18 cellular contexts compared by ENCODE assay signal in the genomic region with DNA sequence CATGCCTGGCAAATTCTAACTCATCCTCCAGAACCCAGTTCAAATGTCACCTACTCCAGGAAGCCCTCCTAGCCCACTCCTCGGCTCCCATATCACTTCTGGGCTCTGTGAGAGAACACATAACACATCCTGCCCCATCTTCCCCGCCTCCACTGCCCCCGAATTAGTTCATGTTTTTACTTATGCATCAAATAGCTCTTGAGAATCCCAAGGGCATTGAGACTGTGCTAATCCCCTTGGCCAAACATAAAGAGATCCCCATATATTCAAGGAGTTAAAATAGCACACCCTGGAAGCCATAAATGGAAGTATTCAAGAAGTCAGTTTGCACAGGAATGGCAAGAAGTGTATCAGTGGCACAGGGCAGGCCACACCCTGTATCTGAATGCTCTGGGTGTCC. TPM values are rescaled to one million over a fixed set of nuclear protein-coding genes. Genes with fewer than 3 reads are reported as not detected.
DNase-seq lines count a peak whose midpoint lies in the region; ATAC-seq and TF ChIP-seq lines count a peak whose summit lies in the region.
"Had no signal": no experiment of that assay in that cellular context is flagged by ENCODE, and none has a peak within 500 bp of the region (broad histone marks: within the 10 kb centered on the region; RNA-seq: fewer than 3 reads in every experiment).

No MANE protein-coding gene starts in this region.

- peaks cover 14% of the 10 kb centered on the region for H3K36me3 ChIP-seq in OCI-LY7 (ENCODE audit: insufficient read depth, low read length)
- H3K36me3 ChIP-seq: gastroesophageal sphincter, ovary had no signal

- TF ChIP-seq CTCF in OCI-LY7 (conservative IDR thresholded peaks at IDR 0.05; ENCODE audit: low read length) = no peak

- no peak overlapping the region for H2AFZ ChIP-seq in OCI-LY7 (ENCODE audit: low read length)
- H2AFZ ChIP-seq: PC-9 had no signal

- peak overlapping the region; percentile 73 for H3K27ac Mint-ChIP-seq in activated T-cell treated with anti-CD3 and anti-CD28 coated beads, Interleukin-2, amount 50 U/mL, for 72 hours
- no peak overlapping the region for H3K27ac Mint-ChIP-seq in central memory CD8-positive, alpha-beta T cell (ENCODE audit: low read depth)
- peak overlapping the region; percentile 75 for H3K27ac Mint-ChIP-seq in stimulated activated memory B cell treated with anti-CD40 and anti-IgM and Interleukin-4, amounts not matched to agents 10 μg/mL and 1 μg/mL and 100 μg/mL, for 72 hours

- H3K9me2 ChIP-seq in OCI-LY7 (ENCODE audit: insufficient read depth, low read length) = no peaks in the 10 kb centered on the region

- POLR2A ChIA-PET in OCI-LY7 (lab: Charles Lee) = no interaction called here

- H3K9me3 Mint-ChIP-seq in activated T-cell treated with anti-CD3 and anti-CD28 coated beads, Interleukin-2, amount 50 U/mL, for 72 hours = peaks cover 0 to 3% of the 10 kb centered on the region in 2 donors
- H3K9me3 Mint-ChIP-seq in central memory CD8-positive, alpha-beta T cell = no peaks in the 10 kb centered on the region
- H3K9me3 Mint-ChIP-seq in stimulated activated memory B cell treated with anti-CD40 and anti-IgM and Interleukin-4, amounts not matched to agents 10 μg/mL and 1 μg/mL and 100 μg/mL, for 72 hours = no peaks in the 10 kb centered on the region

- peaks cover 19% of the 10 kb centered on the region for H4K20me1 ChIP-seq in OCI-LY7 (ENCODE audit: insufficient read depth, low read length)

- intact Hi-C loops in OCI-LY7 (cut with micrococcal nuclease; ENCODE audit: unreplicated experiment) = no loop called here

- no peak overlapping the region for H3K4me2 ChIP-seq in OCI-LY7 (ENCODE audit: low read length)
- H3K4me2 ChIP-seq: KMS-11 had no signal

- CTCF ChIA-PET in OCI-LY7 (lab: Charles Lee; ENCODE audit: unreplicated experiment) = no interaction called here

- no peak for ATAC-seq in activated T-cell treated with anti-CD3 and anti-CD28 coated beads, Interleukin-2, amount 50 U/mL, for 72 hours (replicated peaks in 1 of 2)
- ATAC-seq in central memory CD8-positive, alpha-beta T cell (replicated peaks; ENCODE audit: extremely low read depth, poor library complexity, severe bottlenecking) = no peak
- ATAC-seq in stimulated activated memory B cell treated with anti-CD40 and anti-IgM and Interleukin-4, amounts not matched to agents 10 μg/mL and 1 μg/mL and 100 μg/mL, for 72 hours = no peak
- no peak for ATAC-seq in HG02970 (IDR thresholded peaks at IDR 0.05; ENCODE audit: low FRiP score, unreplicated experiment)
- ATAC-seq: gastroesophageal sphincter had no signal

- peaks cover 21% of the 10 kb centered on the region for H3K27me3 Mint-ChIP-seq in activated T-cell treated with anti-CD3 and anti-CD28 coated beads, Interleukin-2, amount 50 U/mL, for 72 hours (ENCODE audit: low read depth)
- peaks cover 9% of the 10 kb centered on the region for H3K27me3 Mint-ChIP-seq in central memory CD8-positive, alpha-beta T cell
- peaks cover 7% of the 10 kb centered on the region for H3K27me3 Mint-ChIP-seq in stimulated activated memory B cell treated with anti-CD40 and anti-IgM and Interleukin-4, amounts not matched to agents 10 μg/mL and 1 μg/mL and 100 μg/mL, for 72 hours

- DNase-seq in activated T-cell treated with anti-CD3 and anti-CD28 coated beads, Interleukin-2, amount 50 U/mL, for 72 hours = no peak
- DNase-seq in activated T-cell treated with anti-CD3 and anti-CD28 coated beads for 4 hours = no peak
- DNase-seq in OCI-LY7 (ENCODE audit: low spot score) = no peak
- no peak for DNase-seq in central memory CD8-positive, alpha-beta T cell (ENCODE audit: low spot score in 2 of 2)
- no peak for DNase-seq in NCI-H774 (lab: John Stamatoyannopoulos, UW)
- DNase-seq in NCI-H526 (lab: John Stamatoyannopoulos, UW) = no peak
- DNase-seq: activated CD4-positive, CD25-positive, alpha-beta regulatory T cell treated with anti-CD3 and anti-CD28 coated beads, Interleukin-2, amount 50 U/mL, for 72 hours; central memory CD4-positive, alpha-beta T cell; DMS153; mesenchymal stem cell; NCI-H1417; ovary; PC-9; SW 1271 had no signal

- H3K79me2 ChIP-seq in OCI-LY7 (ENCODE audit: insufficient read depth, low read depth, low read length) = peaks cover 22% of the 10 kb centered on the region

- H3K4me1 ChIP-seq in OCI-LY7 (ENCODE audit: insufficient read depth, low read length, poor library complexity, severe bottlenecking) = peaks cover 20% of the 10 kb centered on the region

- H3K36me3 Mint-ChIP-seq in activated T-cell treated with anti-CD3 and anti-CD28 coated beads, Interleukin-2, amount 50 U/mL, for 72 hours (ENCODE audit: insufficient read depth in 2 of 2) = peaks cover 6 to 11% of the 10 kb centered on the region in 2 donors
- H3K36me3 Mint-ChIP-seq in central memory CD8-positive, alpha-beta T cell (ENCODE audit: insufficient read depth) = peaks cover 16% of the 10 kb centered on the region
- H3K36me3 Mint-ChIP-seq in stimulated activated memory B cell treated with anti-CD40 and anti-IgM and Interleukin-4, amounts not matched to agents 10 μg/mL and 1 μg/mL and 100 μg/mL, for 72 hours = peaks cover 18% of the 10 kb centered on the region

- TSS peak; percentile 51 for BruUV-seq in OCI-LY7 (replicated peaks; lab: Mats Ljungman, UMichigan)

- no peaks in the 10 kb centered on the region for H3K9me3 ChIP-seq in OCI-LY7 (ENCODE audit: low read length)
- H3K9me3 ChIP-seq: gastroesophageal sphincter, ovary had no signal

- H3K27ac ChIP-seq in OCI-LY7 (ENCODE audit: low read depth, low read length, poor library complexity, severe bottlenecking) = no peak overlapping the region
- H3K27ac ChIP-seq: gastroesophageal sphincter, KMS-11, ovary, PC-9 had no signal

- H3K4me3 ChIP-seq in OCI-LY7 (ENCODE audit: low read depth, low read length, poor library complexity, severe bottlenecking) = no peak overlapping the region
- H3K4me3 ChIP-seq: gastroesophageal sphincter, ovary, PC-9 had no signal

- H3K4me1 Mint-ChIP-seq in activated T-cell treated with anti-CD3 and anti-CD28 coated beads, Interleukin-2, amount 50 U/mL, for 72 hours (ENCODE audit: low read depth) = peaks cover 23% of the 10 kb centered on the region
- peaks cover 28% of the 10 kb centered on the region for H3K4me1 Mint-ChIP-seq in central memory CD8-positive, alpha-beta T cell
- H3K4me1 Mint-ChIP-seq in stimulated activated memory B cell treated with anti-CD40 and anti-IgM and Interleukin-4, amounts not matched to agents 10 μg/mL and 1 μg/mL and 100 μg/mL, for 72 hours = peaks cover 32% of the 10 kb centered on the region

- peak overlapping the region; percentile 84 to 85 for H3K4me3 Mint-ChIP-seq in activated T-cell treated with anti-CD3 and anti-CD28 coated beads, Interleukin-2, amount 50 U/mL, for 72 hours
- peak overlapping the region; percentile 71 for H3K4me3 Mint-ChIP-seq in central memory CD8-positive, alpha-beta T cell
- peak overlapping the region; percentile 80 for H3K4me3 Mint-ChIP-seq in stimulated activated memory B cell treated with anti-CD40 and anti-IgM and Interleukin-4, amounts not matched to agents 10 μg/mL and 1 μg/mL and 100 μg/mL, for 72 hours

RNA-seq across cellular contexts. Expression of a gene that starts 2.0 kb away (rescaled TPM):
- total RNA-seq in activated T-cell treated with anti-CD3 and anti-CD28 coated beads, Interleukin-2, amount 50 U/mL, for 72 hours = 10 to 100 TPM; 57.1 to 63.1 TPM
- total RNA-seq in OCI-LY7 (2014; rRNA removed; shearing (Covaris generic)) = 33.0 and 36.0 TPM in 2 replicates
- total RNA-seq in OCI-LY7 (2022) = 72.3 and 75.8 TPM in 2 replicates
